Comparison of ENCODE assay signal across 8 cellular contexts in the genomic region with DNA sequence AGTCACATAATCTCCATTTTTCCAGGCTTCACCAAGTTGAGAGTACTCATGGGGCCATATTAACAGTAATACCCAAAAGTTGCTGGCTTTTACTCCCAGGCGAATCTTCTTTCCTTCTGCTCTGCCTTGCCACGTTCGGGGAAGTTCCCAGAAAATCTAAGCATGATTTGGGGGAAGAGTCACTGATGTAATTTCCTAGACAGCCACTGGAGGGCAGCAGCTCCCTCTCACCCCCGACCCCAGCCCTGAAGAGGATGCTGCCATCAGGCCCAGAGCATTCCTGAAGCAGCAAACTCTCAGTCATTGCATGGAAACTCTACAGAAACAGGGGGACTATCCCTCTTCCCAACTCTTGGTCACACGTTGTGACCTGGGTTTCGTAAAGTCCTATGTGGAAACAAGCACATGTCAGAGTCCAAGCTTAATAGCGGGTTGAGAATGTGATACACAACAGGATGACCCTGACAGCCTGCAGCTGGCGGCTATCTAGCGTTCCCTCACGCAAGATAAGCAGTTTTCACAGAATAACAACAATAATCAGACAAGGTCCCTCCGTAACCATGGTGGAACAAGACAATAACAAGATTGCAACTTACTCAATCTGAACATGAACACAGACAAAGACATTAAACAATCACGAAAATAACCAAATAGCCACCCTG. TPM values are rescaled to one million over a fixed set of nuclear protein-coding genes. Genes with fewer than 3 reads are reported as not detected.
DNase-seq lines count a peak whose midpoint lies in the region; ATAC-seq and TF ChIP-seq lines count a peak whose summit lies in the region.

No MANE protein-coding gene starts in this region.

- no peak overlapping the region for H3K4me3 ChIP-seq in heart left ventricle

- WGBS in heart left ventricle, 4 donors: 38 to 49% (median 41%) methylated on average over 10 to 12 of the region's 12 CpGs

- POLR2A ChIA-PET in activated naive CD8-positive, alpha-beta T cell treated with anti-CD3 and anti-CD28 coated beads, Interleukin-2, amount 10 ng/mL, durations not matched to agents 7 days and 5 days (lab: Charles Lee): no interaction called here

- H3K9me3 Mint-ChIP-seq in activated naive CD8-positive, alpha-beta T cell treated with anti-CD3 and anti-CD28 coated beads, Interleukin-2, amount 10 ng/mL, durations not matched to agents 7 days and 5 days: no peaks in the 10 kb centered on the region

- DNase-seq in DMS53 treated with DMSO at 0.1 percent for 48 hours (lab: John Stamatoyannopoulos, UW; ENCODE audit: unreplicated experiment) (peak; percentile 5), SW480 (ENCODE audit: low spot score) (peak; percentile 50), heart left ventricle (peak in 4 of 5 donors; percentile 34 to 46 (median 40)), sciatic nerve (ENCODE audit: low spot score) (peak; percentile 72)
- peak; percentile 62 for DNase-seq in activated naive CD8-positive, alpha-beta T cell treated with anti-CD3 and anti-CD28 coated beads, Interleukin-2, amount 10 ng/mL, durations not matched to agents 7 days and 5 days

- ATAC-seq in activated naive CD8-positive, alpha-beta T cell treated with anti-CD3 and anti-CD28 coated beads, Interleukin-2, amount 10 ng/mL, durations not matched to agents 7 days and 5 days (ENCODE audit: low read depth): peak; percentile 70
- ATAC-seq in heart left ventricle: peak in 3 of 4 donors; percentile 61 to 80 (median 72)
- ATAC-seq in sciatic nerve: peak; percentile 79
- ATAC-seq in GM18520 (IDR thresholded peaks at IDR 0.05; ENCODE audit: unreplicated experiment): no peak
- ATAC-seq in GM18873 (IDR thresholded peaks at IDR 0.05; ENCODE audit: low FRiP score, unreplicated experiment): no peak

- peaks cover 31% of the 10 kb centered on the region for H3K27me3 Mint-ChIP-seq in activated naive CD8-positive, alpha-beta T cell treated with anti-CD3 and anti-CD28 coated beads, Interleukin-2, amount 10 ng/mL, durations not matched to agents 7 days and 5 days

- TF ChIP-seq POLR2A in heart left ventricle (IDR thresholded peaks at IDR 0.05): no peak

- H3K9me3 ChIP-seq in heart left ventricle: no peaks in the 10 kb centered on the region

- peaks cover 0 to 19% (median 0%) of the 10 kb centered on the region in 12 donors for H3K4me1 ChIP-seq in heart left ventricle

- H3K27me3 ChIP-seq in heart left ventricle: no peaks in the 10 kb centered on the region

- no peak overlapping the region for H3K27ac Mint-ChIP-seq in activated naive CD8-positive, alpha-beta T cell treated with anti-CD3 and anti-CD28 coated beads, Interleukin-2, amount 10 ng/mL, durations not matched to agents 7 days and 5 days

- peaks cover 5% of the 10 kb centered on the region for H3K4me1 Mint-ChIP-seq in activated naive CD8-positive, alpha-beta T cell treated with anti-CD3 and anti-CD28 coated beads, Interleukin-2, amount 10 ng/mL, durations not matched to agents 7 days and 5 days

- H3K36me3 ChIP-seq in heart left ventricle: no peaks in the 10 kb centered on the region

- no peaks in the 10 kb centered on the region for H3K36me3 Mint-ChIP-seq in activated naive CD8-positive, alpha-beta T cell treated with anti-CD3 and anti-CD28 coated beads, Interleukin-2, amount 10 ng/mL, durations not matched to agents 7 days and 5 days

- no peak overlapping the region for H3K27ac ChIP-seq in heart left ventricle

- intact Hi-C loops in heart left ventricle (cut with DNase I): loop anchor here in 5 of 10 donors (5.0 to 10.0 kb wide), 2 partner anchors 207 to 209 kb away; no protein-coding TSS in a partner anchor
- intact Hi-C loops in sciatic nerve (cut with DNase I): no loop called here

- H3K4me3 Mint-ChIP-seq in activated naive CD8-positive, alpha-beta T cell treated with anti-CD3 and anti-CD28 coated beads, Interleukin-2, amount 10 ng/mL, durations not matched to agents 7 days and 5 days: peak overlapping the region; percentile 3

- TF ChIP-seq CTCF in LNCAP (IDR thresholded peaks at IDR 0.05) (peak; percentile 90), heart left ventricle (IDR thresholded peaks at IDR 0.05) (peak; percentile 75 to 89 (median 86))

RNA-seq across cellular contexts. Expression of a gene that starts 43.8 kb away (rescaled TPM):
- 10 to 100 TPM; 22.8 to 23.7 TPM for total RNA-seq in activated naive CD8-positive, alpha-beta T cell treated with anti-CD3 and anti-CD28 coated beads, Interleukin-2, amount 10 ng/mL, durations not matched to agents 7 days and 5 days
- total RNA-seq in heart left ventricle (10 to 100 TPM; 15.5 to 25.4 (median 21.2) TPM), sciatic nerve (34.7 TPM)
- 10 to 100 TPM in 1 of 2 donors, 1 to 10 TPM in 1; 5.5 to 21.9 TPM for polyA plus RNA-seq in heart left ventricle

Comparison
In these comparisons a context has a peak if more than half of its experiments do, and no peak if none do; other contexts are left out.
1. DNase-seq: peak in every context shown above with its lines; median percentile 72 in sciatic nerve; 62 in activated naive CD8-positive, alpha-beta T cell treated with anti-CD3 and anti-CD28 coated beads, Interleukin-2, amount 10 ng/mL, durations not matched to agents 7 days and 5 days; 50 in SW480; 40 in heart left ventricle; 5 in DMS53 treated with DMSO at 0.1 percent for 48 hours.
2. ATAC-seq: peak in activated naive CD8-positive, alpha-beta T cell treated with anti-CD3 and anti-CD28 coated beads, Interleukin-2, amount 10 ng/mL, durations not matched to agents 7 days and 5 days (single experiment), heart left ventricle (3 of 4) and sciatic nerve (single experiment); none in GM18520 (single experiment) and GM18873 (single experiment).